8 cellular contexts compared by ENCODE assay signal in the genomic region with DNA sequence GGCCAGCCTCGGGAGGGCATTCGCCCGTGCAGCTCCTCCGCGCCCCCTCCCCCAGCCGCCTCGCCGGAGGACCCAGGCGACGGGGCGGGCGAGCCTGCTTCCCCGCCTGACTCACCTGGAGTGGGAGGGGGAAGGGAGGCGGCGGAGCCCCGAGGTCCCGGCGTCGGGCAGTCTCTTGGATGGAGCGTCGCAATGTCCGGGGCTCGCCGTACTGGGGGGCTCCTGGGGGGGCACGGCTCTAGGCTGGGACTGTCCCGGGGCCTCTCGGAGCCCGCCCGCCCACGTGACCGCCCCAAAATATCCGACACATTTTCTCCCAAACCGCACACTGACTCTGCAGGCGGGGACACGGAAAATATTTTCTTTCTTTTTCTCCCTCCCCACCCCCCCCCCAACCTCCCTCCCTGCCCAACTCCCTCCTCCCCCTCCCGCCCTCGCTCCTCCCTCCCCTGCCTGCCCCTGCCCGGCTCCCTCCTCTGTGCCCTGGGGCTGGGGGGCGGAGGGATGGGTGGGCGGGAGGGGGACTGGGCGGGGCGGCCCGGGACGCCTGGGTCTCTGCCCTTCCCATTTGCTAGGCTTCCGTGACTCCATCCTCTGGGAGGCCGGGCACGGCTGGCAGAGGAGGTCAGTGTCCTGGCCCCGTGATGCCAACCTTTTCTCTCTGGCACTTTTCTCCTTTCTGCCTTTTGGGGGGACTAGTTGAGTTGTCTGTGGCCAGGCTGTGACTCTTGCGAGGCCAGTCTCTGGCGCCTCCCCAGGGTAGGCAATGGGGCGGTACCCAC. TPM values are rescaled to one million over a fixed set of nuclear protein-coding genes. Genes with fewer than 3 reads are reported as not detected.
DNase-seq lines count a peak whose midpoint lies in the region; ATAC-seq and TF ChIP-seq lines count a peak whose summit lies in the region.

TSS of gene RARG (minus strand) at position 351 of the 782 bp plus-strand sequence. CDS start 4,664 bp downstream, outside the sequence.

- CTCF ChIA-PET in CD8-positive, alpha-beta memory T cell (lab: Charles Lee) = interaction anchor here (1.0 to 13.8 kb wide), 4 partner anchors 11 to 55 kb away, joined by 3 to 98 read pairs (median 6); a partner anchor contains a TSS

- peaks cover 0 to 2% (median 1%) of the 10 kb centered on the region in 3 donors for H3K36me3 Mint-ChIP-seq in CD8-positive, alpha-beta memory T cell

- peak within 1 kb of the TSS; percentile 81 to 95 (median 91) for H3K4me3 Mint-ChIP-seq in CD8-positive, alpha-beta memory T cell

- no peaks in the 10 kb centered on the region for H3K36me3 ChIP-seq in CD8-positive, alpha-beta memory T cell (ENCODE audit: insufficient read depth, low read length)
- no peaks in the 10 kb centered on the region; the same call in 1 of the 2 replicates for H3K36me3 ChIP-seq in HUES6 (ENCODE audit: control insufficient read depth, insufficient read depth, low read length)

- no peak for TF ChIP-seq POLR2A in GM18505 (IDR thresholded peaks at IDR 0.05; ENCODE audit: borderline replicate concordance, extremely low read depth, insufficient read depth, insufficient read length)

- peaks cover 57% of the 10 kb centered on the region for H3K4me1 ChIP-seq in CD8-positive, alpha-beta memory T cell (ENCODE audit: insufficient read depth, low read length)
- peaks cover 54% of the 10 kb centered on the region for H3K4me1 ChIP-seq in HUES6 (ENCODE audit: control insufficient read depth, insufficient read depth, low read length)

- POLR2A ChIA-PET in CD8-positive, alpha-beta memory T cell (lab: Charles Lee) = interaction anchor here (0.8 to 1.0 kb wide), 2 partner anchors 11 to 12 kb away, joined by 3 to 4 read pairs; no protein-coding TSS in a partner anchor

- no peaks in the 10 kb centered on the region for H3K9me3 Mint-ChIP-seq in CD8-positive, alpha-beta memory T cell

- H3K27ac ChIP-seq in CD8-positive, alpha-beta memory T cell (ENCODE audit: low read depth, low read length) = peak within 1 kb of the TSS; percentile 12
- no peak within 1 kb of the TSS for H3K27ac ChIP-seq in HUES6 (ENCODE audit: low read depth, low read length)

- H3K4me3 ChIP-seq in CD8-positive, alpha-beta memory T cell (ENCODE audit: low read length) = peak within 1 kb of the TSS; percentile 76
- H3K4me3 ChIP-seq in HUES6 (ENCODE audit: low read depth, low read length) = peak within 1 kb of the TSS; percentile 75

- H3K4me1 Mint-ChIP-seq in CD8-positive, alpha-beta memory T cell = peaks cover 56 to 85% (median 59%) of the 10 kb centered on the region in 3 donors

- H3K9me3 ChIP-seq in CD8-positive, alpha-beta memory T cell (ENCODE audit: low read length) = no peaks in the 10 kb centered on the region
- no peaks in the 10 kb centered on the region for H3K9me3 ChIP-seq in HUES6 (ENCODE audit: control insufficient read depth, insufficient read depth, low read depth, low read length)

- peak; percentile 53 to 79 (median 68) for DNase-seq in CD8-positive, alpha-beta memory T cell
- peak; percentile 65 for DNase-seq in activated CD4-positive, CD25-positive, alpha-beta regulatory T cell treated with anti-CD3 and anti-CD28 coated beads, Interleukin-2, amount 50 U/mL, for 72 hours
- DNase-seq in cerebellum (ENCODE audit: low spot score) = peak; percentile 80
- peak; percentile 25 for DNase-seq in kidney glomerular epithelial cell (lab: John Stamatoyannopoulos, UW)
- DNase-seq in stimulated activated CD4-positive, alpha-beta T cell treated with anti-CD3 and anti-CD28 coated beads, Interleukin-4, amount 100 ng/mL, for 24 hours = peak; percentile 72

- H3K27ac Mint-ChIP-seq in CD8-positive, alpha-beta memory T cell = peak within 1 kb of the TSS; percentile 85 to 100 (median 96)

- peak within 1 kb of the TSS; percentile 51 for H3K9ac ChIP-seq in HUES6 (ENCODE audit: low read length)

- no peaks in the 10 kb centered on the region for H3K27me3 ChIP-seq in CD8-positive, alpha-beta memory T cell (ENCODE audit: insufficient read depth, low read length, poor library complexity, severe bottlenecking)
- 0 out of 2 replicates have a peak, but pooled peaks cover 4% of the 10 kb centered on the region for H3K27me3 ChIP-seq in HUES6 (ENCODE audit: control insufficient read depth, insufficient read depth, low read length)

- peaks cover 0 to 1% of the 10 kb centered on the region in 2 donors for H3K27me3 Mint-ChIP-seq in CD8-positive, alpha-beta memory T cell

- ATAC-seq in HG02610 (IDR thresholded peaks at IDR 0.05; ENCODE audit: unreplicated experiment) = no peak
- ATAC-seq in GM18505 (IDR thresholded peaks at IDR 0.05; ENCODE audit: unreplicated experiment) = no peak

RNA-seq across cellular contexts. Expression of gene RARG, which starts in this region (rescaled TPM):
- 10 to 100 TPM; 67.0 to 68.4 TPM for total RNA-seq in CD8-positive, alpha-beta memory T cell
- polyA plus RNA-seq in CD8-positive, alpha-beta memory T cell = 15.4 TPM
- 2.9 TPM for total RNA-seq in cerebellum

Comparison
In these comparisons a context has a peak if more than half of its experiments do, and no peak if none do; other contexts are left out.
1. RNA of gene RARG (total RNA-seq): 67.0 to 68.4 TPM in CD8-positive, alpha-beta memory T cell; 2.9 TPM in cerebellum (single experiment); every median in the first group is over 10 times any median in the second.
2. DNase-seq: peak in every context shown above with its lines; median percentile 80 in cerebellum; 72 in stimulated activated CD4-positive, alpha-beta T cell treated with anti-CD3 and anti-CD28 coated beads, Interleukin-4, amount 100 ng/mL, for 24 hours; 68 in CD8-positive, alpha-beta memory T cell; 65 in activated CD4-positive, CD25-positive, alpha-beta regulatory T cell treated with anti-CD3 and anti-CD28 coated beads, Interleukin-2, amount 50 U/mL, for 72 hours; 25 in kidney glomerular epithelial cell.